In the genomic region with DNA sequence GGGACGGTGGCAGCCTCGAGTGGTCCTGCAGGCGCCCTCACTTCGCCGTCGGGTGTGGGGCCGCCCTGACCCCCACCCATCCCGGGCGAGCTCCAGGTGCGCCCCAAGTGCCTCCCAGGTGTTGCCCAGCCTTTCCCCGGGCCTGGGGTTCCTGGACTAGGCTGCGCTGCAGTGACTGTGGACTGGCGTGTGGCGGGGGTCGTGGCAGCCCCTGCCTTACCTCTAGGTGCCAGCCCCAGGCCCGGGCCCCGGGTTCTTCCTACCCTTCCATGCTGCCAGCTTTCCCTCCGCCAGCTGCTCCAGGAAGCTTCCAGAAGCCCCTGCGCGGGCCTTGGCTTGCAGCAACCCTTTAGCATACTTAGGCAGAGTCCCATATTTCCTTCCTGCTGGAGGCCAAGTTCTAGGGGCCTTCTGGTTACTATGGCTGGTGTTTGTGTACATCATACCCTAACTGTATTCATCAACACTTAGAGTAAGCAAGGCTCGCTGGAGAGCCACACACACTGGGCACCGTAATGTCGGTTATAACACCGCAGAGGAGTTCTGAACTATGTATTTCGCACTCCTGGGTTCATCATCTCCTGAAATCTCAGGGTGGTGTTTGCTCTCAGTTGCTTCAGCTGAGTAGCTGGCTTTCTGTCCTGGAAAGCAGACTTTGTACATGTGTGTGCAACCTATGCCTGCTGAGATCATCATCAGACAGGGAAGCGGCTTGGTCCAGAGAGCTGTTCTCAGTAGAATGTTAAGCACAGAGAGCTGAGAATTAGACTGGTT, we compare ENCODE assay signal across 8 cellular contexts. TPM values are rescaled to one million over a fixed set of nuclear protein-coding genes. Genes with fewer than 3 reads are reported as not detected.
DNase-seq lines count a peak whose midpoint lies in the region; ATAC-seq and TF ChIP-seq lines count a peak whose summit lies in the region.

No MANE protein-coding gene starts in this region.

- TF ChIP-seq CTCF in HFF-Myc (IDR thresholded peaks at IDR 0.05; ENCODE audit: low read depth, low read length, missing control alignments) (no peak), esophagus muscularis mucosa (IDR thresholded peaks at IDR 0.05) (no peak), neural cell (IDR thresholded peaks at IDR 0.05; ENCODE audit: poor library complexity, severe bottlenecking) (no peak)

- H3F3A ChIP-seq in neural cell (ENCODE audit: insufficient read depth, low read length, poor library complexity, severe bottlenecking): no peaks in the 10 kb centered on the region

- H2AFZ ChIP-seq in neural cell (ENCODE audit: low read depth, low read length): no peak overlapping the region

- H3K27ac ChIP-seq in esophagus muscularis mucosa (replicated peaks in 1 of 4) (peak overlapping the region; percentile 82 to 90 (median 87)), neural cell (ENCODE audit: low read length) (no peak overlapping the region)

- no peak for TF ChIP-seq EP300 in esophagus muscularis mucosa (IDR thresholded peaks at IDR 0.05)
- no peak for TF ChIP-seq EP300 in neural cell (conservative IDR thresholded peaks at IDR 0.05; ENCODE audit: poor library complexity, severe bottlenecking)

- peak; percentile 60 for DNase-seq in G401 (ENCODE audit: low spot score)
- DNase-seq in HFF-Myc (ENCODE audit: extremely low read depth, low read depth): no peak
- peak; percentile 84 for DNase-seq in esophagus muscularis mucosa (ENCODE audit: extremely low spot score)
- no peak for DNase-seq in GF-D8 (lab: John Stamatoyannopoulos, UW)

- no peak for TF ChIP-seq RAD21 in neural cell (conservative IDR thresholded peaks at IDR 0.05)

- H3K27me3 ChIP-seq in esophagus muscularis mucosa (no peaks in the 10 kb centered on the region), neural cell (ENCODE audit: insufficient read depth, low read depth, low read length) (no peaks in the 10 kb centered on the region)

- H4K20me1 ChIP-seq in neural cell (ENCODE audit: insufficient read depth): no peaks in the 10 kb centered on the region

- in situ Hi-C loops in G401 (cut with HindIII; ENCODE audit: low sequenced_read_pairs): no loop called here

- intact Hi-C loops in esophagus muscularis mucosa (cut with DNase I): no loop called here

- H3K4me2 ChIP-seq in neural cell (ENCODE audit: low read length): no peak overlapping the region

- peaks cover 0 to 17% (median 6%) of the 10 kb centered on the region in 4 donors for H3K36me3 ChIP-seq in esophagus muscularis mucosa
- H3K36me3 ChIP-seq in neural cell (ENCODE audit: insufficient read depth, low read length): no peaks in the 10 kb centered on the region

- H3K79me2 ChIP-seq in neural cell (replicated peaks; ENCODE audit: insufficient read depth, low read length): no peaks in the 10 kb centered on the region

- WGBS in esophagus muscularis mucosa: 55% methylated on average over 16 of the region's 26 CpGs

- peaks cover 8 to 22% (median 19%) of the 10 kb centered on the region in 4 donors for H3K4me1 ChIP-seq in esophagus muscularis mucosa

- H3K9ac ChIP-seq in neural cell (ENCODE audit: low read length): no peak overlapping the region

- H3K4me3 ChIP-seq in HFF-Myc (replicated peaks; ENCODE audit: low read depth, low read length) (peak overlapping the region; percentile 59), esophagus muscularis mucosa (peak overlapping the region; percentile 82 to 90 (median 84)), neural cell (ENCODE audit: low read length) (peak overlapping the region; percentile 58)

- no peak for TF ChIP-seq POLR2A in esophagus muscularis mucosa (IDR thresholded peaks at IDR 0.05; ENCODE audit: low read depth)

- no peaks in the 10 kb centered on the region for H3K9me2 ChIP-seq in neural cell (ENCODE audit: insufficient read depth, low read length)

- H3K9me3 ChIP-seq in esophagus muscularis mucosa: no peaks in the 10 kb centered on the region
- peaks cover 10% of the 10 kb centered on the region for H3K9me3 ChIP-seq in neural cell (ENCODE audit: low read length)

- ATAC-seq in SK-N-SH treated with all-trans-retinoic acid at 6 μM for 48 hours (peak; percentile 48), HG02981 (IDR thresholded peaks at IDR 0.05; ENCODE audit: unreplicated experiment) (no peak), esophagus mucosa (no peak)

TF ChIP-seq in SK-N-SH treated with all-trans-retinoic acid at 6 μM for 48 hours, 23 proteins besides CTCF, POLR2A, EP300 and RAD21:
- TF ChIP-seq ZNF70 (CRISPR knock-in tag; IDR thresholded peaks at IDR 0.05) (no peak), ZNF565 (CRISPR knock-in tag; conservative IDR thresholded peaks at IDR 0.05; ENCODE audit: low read depth) (no peak), SNAI2 (CRISPR knock-in tag; IDR thresholded peaks at IDR 0.05) (no peak), ESRRG (CRISPR knock-in tag; IDR thresholded peaks at IDR 0.05) (no peak), CSDC2 (CRISPR knock-in tag; IDR thresholded peaks at IDR 0.05) (no peak), ARNTL (CRISPR knock-in tag; IDR thresholded peaks at IDR 0.05; ENCODE audit: borderline replicate concordance, low read depth) (no peak), ISL1 (CRISPR knock-in tag; IDR thresholded peaks at IDR 0.05) (no peak)
- TF ChIP-seq, protein P1, sequence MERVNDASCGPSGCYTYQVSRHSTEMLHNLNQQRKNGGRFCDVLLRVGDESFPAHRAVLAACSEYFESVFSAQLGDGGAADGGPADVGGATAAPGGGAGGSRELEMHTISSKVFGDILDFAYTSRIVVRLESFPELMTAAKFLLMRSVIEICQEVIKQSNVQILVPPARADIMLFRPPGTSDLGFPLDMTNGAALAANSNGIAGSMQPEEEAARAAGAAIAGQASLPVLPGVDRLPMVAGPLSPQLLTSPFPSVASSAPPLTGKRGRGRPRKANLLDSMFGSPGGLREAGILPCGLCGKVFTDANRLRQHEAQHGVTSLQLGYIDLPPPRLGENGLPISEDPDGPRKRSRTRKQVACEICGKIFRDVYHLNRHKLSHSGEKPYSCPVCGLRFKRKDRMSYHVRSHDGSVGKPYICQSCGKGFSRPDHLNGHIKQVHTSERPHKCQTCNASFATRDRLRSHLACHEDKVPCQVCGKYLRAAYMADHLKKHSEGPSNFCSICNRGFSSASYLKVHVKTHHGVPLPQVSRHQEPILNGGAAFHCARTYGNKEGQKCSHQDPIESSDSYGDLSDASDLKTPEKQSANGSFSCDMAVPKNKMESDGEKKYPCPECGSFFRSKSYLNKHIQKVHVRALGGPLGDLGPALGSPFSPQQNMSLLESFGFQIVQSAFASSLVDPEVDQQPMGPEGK (CRISPR knock-in tag; IDR thresholded peaks at IDR 0.05; ENCODE audit: borderline replicate concordance): no peak

TF ChIP-seq in neural cell, 6 proteins besides CTCF, POLR2A, EP300 and RAD21:
- no peak for TF ChIP-seq MXI1 (conservative IDR thresholded peaks at IDR 0.05; ENCODE audit: poor library complexity, severe bottlenecking)
- TF ChIP-seq SMC3 (conservative IDR thresholded peaks at IDR 0.05; ENCODE audit: poor library complexity): no peak
- TF ChIP-seq, protein P2, sequence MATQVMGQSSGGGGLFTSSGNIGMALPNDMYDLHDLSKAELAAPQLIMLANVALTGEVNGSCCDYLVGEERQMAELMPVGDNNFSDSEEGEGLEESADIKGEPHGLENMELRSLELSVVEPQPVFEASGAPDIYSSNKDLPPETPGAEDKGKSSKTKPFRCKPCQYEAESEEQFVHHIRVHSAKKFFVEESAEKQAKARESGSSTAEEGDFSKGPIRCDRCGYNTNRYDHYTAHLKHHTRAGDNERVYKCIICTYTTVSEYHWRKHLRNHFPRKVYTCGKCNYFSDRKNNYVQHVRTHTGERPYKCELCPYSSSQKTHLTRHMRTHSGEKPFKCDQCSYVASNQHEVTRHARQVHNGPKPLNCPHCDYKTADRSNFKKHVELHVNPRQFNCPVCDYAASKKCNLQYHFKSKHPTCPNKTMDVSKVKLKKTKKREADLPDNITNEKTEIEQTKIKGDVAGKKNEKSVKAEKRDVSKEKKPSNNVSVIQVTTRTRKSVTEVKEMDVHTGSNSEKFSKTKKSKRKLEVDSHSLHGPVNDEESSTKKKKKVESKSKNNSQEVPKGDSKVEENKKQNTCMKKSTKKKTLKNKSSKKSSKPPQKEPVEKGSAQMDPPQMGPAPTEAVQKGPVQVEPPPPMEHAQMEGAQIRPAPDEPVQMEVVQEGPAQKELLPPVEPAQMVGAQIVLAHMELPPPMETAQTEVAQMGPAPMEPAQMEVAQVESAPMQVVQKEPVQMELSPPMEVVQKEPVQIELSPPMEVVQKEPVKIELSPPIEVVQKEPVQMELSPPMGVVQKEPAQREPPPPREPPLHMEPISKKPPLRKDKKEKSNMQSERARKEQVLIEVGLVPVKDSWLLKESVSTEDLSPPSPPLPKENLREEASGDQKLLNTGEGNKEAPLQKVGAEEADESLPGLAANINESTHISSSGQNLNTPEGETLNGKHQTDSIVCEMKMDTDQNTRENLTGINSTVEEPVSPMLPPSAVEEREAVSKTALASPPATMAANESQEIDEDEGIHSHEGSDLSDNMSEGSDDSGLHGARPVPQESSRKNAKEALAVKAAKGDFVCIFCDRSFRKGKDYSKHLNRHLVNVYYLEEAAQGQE (IDR thresholded peaks at IDR 0.05; ENCODE audit: borderline replicate concordance): no peak
- no peak for TF ChIP-seq EZH2 (IDR thresholded peaks at IDR 0.05; ENCODE audit: borderline replicate concordance, insufficient read depth, low read length, poor library complexity, severe bottlenecking)
- no peak for TF ChIP-seq TAF1 (IDR thresholded peaks at IDR 0.05; ENCODE audit: low read depth)
- no peak for TF ChIP-seq POLR2AphosphoS5 (IDR thresholded peaks at IDR 0.05)

RNA-seq across cellular contexts. Expression of a gene that starts 0.5 kb away (rescaled TPM):
- total RNA-seq in G401 (2014; rRNA removed; shearing (Covaris generic)): 60.3 and 98.3 TPM in 2 replicates
- 10 to 100 TPM; 18.4 to 30.3 (median 27.9) TPM for total RNA-seq in esophagus muscularis mucosa
- polyA plus RNA-seq in neural cell: 0.94 TPM in 1 of 2 replicates, not detected in the other
- 0.73 and 0.93 TPM in 2 replicates for polyA minus RNA-seq in neural cell
- total RNA-seq in esophagus mucosa: 16.5 TPM

Comparison
In these comparisons a context has a peak if more than half of its experiments do, and no peak if none do; other contexts are left out.
1. DNase-seq: peak in G401 (single experiment) and esophagus muscularis mucosa (single experiment); none in HFF-Myc (single experiment) and GF-D8 (single experiment).
2. Peak in every context shown above with its lines, with median percentiles within 50 percentile points of each other: H3K4me3 ChIP-seq.